1 cellular context compared by ENCODE assay signal in genomic region chr20:4053071-4053470, GRCh38.
TF ChIP-seq lines count a peak whose summit lies in the region.

No MANE protein-coding gene starts in this region.

TF ChIP-seq in HepG2, 621 proteins besides CTCF, POLR2A, EP300 and RAD21 (continued from another document):
- TF ChIP-seq ZNF710 (CRISPR knock-in tag; IDR thresholded peaks at IDR 0.05; ENCODE audit: borderline replicate concordance), result no peak
- TF ChIP-seq ZNF777 (CRISPR knock-in tag; IDR thresholded peaks at IDR 0.05), result no peak
- no peak for TF ChIP-seq TEF (CRISPR knock-in tag; IDR thresholded peaks at IDR 0.05)
- TF ChIP-seq ZNF660 (CRISPR knock-in tag; IDR thresholded peaks at IDR 0.05; ENCODE audit: borderline replicate concordance, low read depth), result no peak
- no peak for TF ChIP-seq ATF6 (CRISPR knock-in tag; conservative IDR thresholded peaks at IDR 0.05)
- TF ChIP-seq MED8 (CRISPR knock-in tag; IDR thresholded peaks at IDR 0.05; ENCODE audit: insufficient replicate concordance), result no peak
- no peak for TF ChIP-seq ZNF782 (CRISPR knock-in tag; IDR thresholded peaks at IDR 0.05; ENCODE audit: borderline replicate concordance)
- TF ChIP-seq PHF5A (CRISPR knock-in tag; IDR thresholded peaks at IDR 0.05; ENCODE audit: low read depth, unreplicated experiment), result no peak
- no peak for TF ChIP-seq ZBTB46 (CRISPR knock-in tag; IDR thresholded peaks at IDR 0.05; ENCODE audit: borderline replicate concordance)
- no peak for TF ChIP-seq MATR3 (CRISPR knock-in tag; IDR thresholded peaks at IDR 0.05)
- no peak for TF ChIP-seq RBAK (CRISPR knock-in tag; IDR thresholded peaks at IDR 0.05)
- TF ChIP-seq ZBTB2 (CRISPR knock-in tag; IDR thresholded peaks at IDR 0.05; ENCODE audit: low read depth), result no peak
- TF ChIP-seq ZFP82 (CRISPR knock-in tag; IDR thresholded peaks at IDR 0.05; ENCODE audit: borderline replicate concordance), result no peak
- no peak for TF ChIP-seq RXRA (CRISPR knock-in tag; IDR thresholded peaks at IDR 0.05)
- no peak for TF ChIP-seq ZNF331 (CRISPR knock-in tag; IDR thresholded peaks at IDR 0.05)
- TF ChIP-seq ATF2 (CRISPR knock-in tag; IDR thresholded peaks at IDR 0.05), result no peak
TF ChIP-seq in HepG2: peak in this region for 0.
